ENCODE assay signal across 8 cellular contexts in the genomic region with DNA sequence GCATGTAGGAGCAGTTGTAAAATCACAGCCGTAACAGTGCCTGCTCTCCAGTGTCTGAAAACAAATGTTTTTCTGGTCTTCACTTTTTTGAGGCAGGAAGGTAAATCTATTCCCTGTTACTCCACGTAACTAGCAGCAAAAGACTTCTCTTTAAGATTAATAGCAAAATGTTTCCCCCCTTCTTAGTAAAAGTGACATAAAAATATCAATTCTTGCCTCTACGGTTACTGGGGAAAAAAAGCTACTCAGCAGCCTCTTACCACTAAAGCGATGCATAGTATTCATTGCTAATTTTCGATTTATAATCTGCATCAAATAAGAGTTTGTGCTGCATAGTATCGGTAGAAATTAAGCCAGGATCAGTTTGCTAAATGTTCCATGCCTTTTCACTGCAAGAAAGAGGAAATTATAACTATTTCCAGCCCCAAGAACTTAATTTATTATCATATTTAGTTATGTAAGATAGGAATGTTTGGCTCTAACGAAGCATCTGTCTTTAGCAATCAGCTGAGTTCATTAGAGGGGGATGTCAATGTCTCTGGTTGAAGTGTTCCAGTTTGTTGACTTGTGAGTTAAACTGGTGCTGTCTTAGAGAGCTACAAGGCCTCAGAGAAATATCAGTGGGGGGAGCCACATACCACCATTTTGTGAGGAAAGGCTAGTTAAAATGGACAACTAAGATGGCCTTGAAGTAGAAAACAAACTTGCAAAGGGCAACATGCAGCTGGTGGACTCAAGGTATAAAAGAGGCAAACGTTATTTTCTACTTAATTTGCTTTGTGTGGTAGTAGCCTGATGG. TPM values are rescaled to one million over a fixed set of nuclear protein-coding genes. Genes with fewer than 3 reads are reported as not detected.
DNase-seq lines count a peak whose midpoint lies in the region; ATAC-seq, FAIRE-seq and TF ChIP-seq lines count a peak whose summit lies in the region.

No MANE protein-coding gene starts in this region.

- no peak for DNase-seq in Calu3
- no peak for DNase-seq in MG63
- no peak for DNase-seq in ascending aorta (ENCODE audit: low spot score in 2 of 2)
- peak; percentile 29 for DNase-seq in kidney tubule cell (ENCODE audit: low spot score)
- DNase-seq in HTR-8/SVneo (ENCODE audit: insufficient read length, low spot score) = no peak

- no peak for FAIRE-seq in HTR-8/SVneo (lab: Jason Lieb, UNC)

- H3K9me3 ChIP-seq in MG63 (no peaks in the 10 kb centered on the region), ascending aorta (no peaks in the 10 kb centered on the region)

- H3K4me1 ChIP-seq in ascending aorta = peaks cover 4 to 31% of the 10 kb centered on the region in 2 donors

- ATAC-seq in GM21717 (IDR thresholded peaks at IDR 0.05; ENCODE audit: unreplicated experiment) = no peak
- no peak for ATAC-seq in HG03196 (IDR thresholded peaks at IDR 0.05; ENCODE audit: unreplicated experiment)

- H3K4me1 Mint-ChIP-seq in Calu3 (ENCODE audit: low read depth, unreplicated experiment) = peaks cover 38% of the 10 kb centered on the region

- CTCF ChIA-PET in Calu3 (lab: Charles Lee) = interaction anchor here (1.5 to 2.4 kb wide), 2 partner anchors 7 to 11 kb away, joined by 7 to 9 read pairs; no protein-coding TSS in a partner anchor

- peaks cover 26% of the 10 kb centered on the region for H3K36me3 ChIP-seq in MG63
- peaks cover 0 to 11% of the 10 kb centered on the region in 2 donors for H3K36me3 ChIP-seq in ascending aorta

- peak overlapping the region; percentile 66 for H3K27ac Mint-ChIP-seq in Calu3 (ENCODE audit: unreplicated experiment)

- peak overlapping the region; percentile 91 for H3K4me3 ChIP-seq in MG63
- peak overlapping the region; percentile 93 to 95 for H3K4me3 ChIP-seq in ascending aorta

- BruUV-seq in Calu3 (replicated peaks; lab: Mats Ljungman, UMichigan) = TSS peak; percentile 74

- no peaks in the 10 kb centered on the region for H3K27me3 ChIP-seq in MG63
- no peaks in the 10 kb centered on the region for H3K27me3 ChIP-seq in ascending aorta

- H3K27ac ChIP-seq in ascending aorta (peak overlapping the region; percentile 99 to 100), temporal lobe (ENCODE audit: low read depth, low read length) (peak overlapping the region; percentile 98)

- intact Hi-C loops in Calu3 (cut with micrococcal nuclease; ENCODE audit: unreplicated experiment) = no loop called here
- intact Hi-C loops in ascending aorta (cut with DNase I) = loop anchor here (2.0 to 5.0 kb wide), 2 partner anchors 167 to 232 kb away; no protein-coding TSS in a partner anchor

- no peaks in the 10 kb centered on the region for H3K9me3 Mint-ChIP-seq in Calu3 (ENCODE audit: low read depth, unreplicated experiment)

- H3K4me3 Mint-ChIP-seq in Calu3 (ENCODE audit: low read depth, unreplicated experiment) = peak overlapping the region; percentile 88

- H3K27me3 Mint-ChIP-seq in Calu3 (ENCODE audit: unreplicated experiment) = no peaks in the 10 kb centered on the region

- H3K36me3 Mint-ChIP-seq in Calu3 (ENCODE audit: insufficient read depth, unreplicated experiment) = peaks cover 39% of the 10 kb centered on the region

- TF ChIP-seq CTCF in Calu3 (IDR thresholded peaks at IDR 0.05; ENCODE audit: unreplicated experiment) (no peak), ascending aorta (IDR thresholded peaks at IDR 0.05) (no peak)

RNA-seq across cellular contexts. Expression of gene TSPYL1, which starts 0.6 kb away (rescaled TPM):
- total RNA-seq in Calu3 (2022) (78.4 and 79.0 TPM in 2 replicates), ascending aorta (36.6 TPM), temporal lobe (96.6 TPM)
- total RNA-seq in MG63 (2014; rRNA removed; shearing (Covaris generic); ENCODE audit: low replicate concordance) = 61.4 and 81.3 TPM in 2 replicates

RNA-seq across cellular contexts. Expression of gene TSPYL4, which starts 26.5 kb away (rescaled TPM):
- total RNA-seq in Calu3 (2022) (14.9 and 15.0 TPM in 2 replicates), ascending aorta (8.8 TPM), temporal lobe (73.0 TPM)
- total RNA-seq in MG63 (2014; rRNA removed; shearing (Covaris generic); ENCODE audit: low replicate concordance) = 6.6 and 6.8 TPM in 2 replicates
